1 cellular context compared by ENCODE assay signal in genomic region chr15:63597821-63598220, GRCh38.
TF ChIP-seq lines count a peak whose summit lies in the region.

No MANE protein-coding gene starts in this region.

TF ChIP-seq in IMR-90, 13 proteins besides CTCF, POLR2A, EP300 and RAD21 (continued from another document):
- TF ChIP-seq ELK1 (IDR thresholded peaks at IDR 0.05; ENCODE audit: borderline replicate concordance, low read depth, low read length) (no peak), NFE2L2 (IDR thresholded peaks at IDR 0.05; ENCODE audit: low read depth, low read length) (no peak), FOS (IDR thresholded peaks at IDR 0.05; ENCODE audit: low read depth, low read length) (no peak), USF2 (IDR thresholded peaks at IDR 0.05; ENCODE audit: low read depth, low read length) (no peak), RCOR1 (IDR thresholded peaks at IDR 0.05; ENCODE audit: insufficient replicate concordance, low read length) (no peak), CHD1 (IDR thresholded peaks at IDR 0.05; ENCODE audit: low read depth, low read length) (no peak), MAFK (IDR thresholded peaks at IDR 0.05; ENCODE audit: low read depth, low read length) (no peak), MXI1 (IDR thresholded peaks at IDR 0.05; ENCODE audit: borderline replicate concordance, low read depth, low read length) (no peak), CEBPB (IDR thresholded peaks at IDR 0.05; ENCODE audit: low read depth, low read length) (no peak)
